1 cellular context compared by ENCODE assay signal in genomic region chr1:225508538-225509375, GRCh38.
A peak's percentile ranks its signal among the peaks of the same experiment; 100 is the strongest.
TF ChIP-seq lines count a peak whose summit lies in the region.

No MANE protein-coding gene starts in this region.

TF ChIP-seq in A549, 52 proteins besides CTCF, POLR2A, EP300 and RAD21 (continued from another document):
- no peak; the same call in 1 of the 2 replicates for TF ChIP-seq FOXS1 (CRISPR knock-in tag; IDR thresholded peaks at IDR 0.05)
- TF ChIP-seq HOXA7 (CRISPR knock-in tag; IDR thresholded peaks at IDR 0.05): 0 out of 2 replicates have a peak, but pooled peaks have one; percentile 60
- no peak for TF ChIP-seq CBX8 (IDR thresholded peaks at IDR 0.05)
- TF ChIP-seq HMGXB4 (CRISPR knock-in tag; IDR thresholded peaks at IDR 0.05; ENCODE audit: borderline replicate concordance): no peak
- TF ChIP-seq MAFK (IDR thresholded peaks at IDR 0.05; ENCODE audit: partially characterized antibody): peak; percentile 82
- TF ChIP-seq SREBF2 (IDR thresholded peaks at IDR 0.05): no peak
- TF ChIP-seq MAX (IDR thresholded peaks at IDR 0.05): peak; percentile 80
- TF ChIP-seq ZNF302 (CRISPR knock-in tag; IDR thresholded peaks at IDR 0.05): no peak
- TF ChIP-seq HES2 (IDR thresholded peaks at IDR 0.05): no peak
- TF ChIP-seq ATOH8 (CRISPR knock-in tag; IDR thresholded peaks at IDR 0.05; ENCODE audit: low read depth): no peak
- no peak for TF ChIP-seq MYC (IDR thresholded peaks at IDR 0.05; ENCODE audit: borderline replicate concordance, low read length)
- TF ChIP-seq GATA3 (IDR thresholded peaks at IDR 0.05; ENCODE audit: borderline replicate concordance): peak; percentile 84
- no peak for TF ChIP-seq PBX3 (IDR thresholded peaks at IDR 0.05)
- no peak for TF ChIP-seq ESRRA (IDR thresholded peaks at IDR 0.05; ENCODE audit: borderline replicate concordance, low read length)
- no peak for TF ChIP-seq CHD2 (IDR thresholded peaks at IDR 0.05; ENCODE audit: low read length, partially characterized antibody)
- TF ChIP-seq ZSCAN20 (CRISPR knock-in tag; IDR thresholded peaks at IDR 0.05): no peak
- TF ChIP-seq RFX5 (IDR thresholded peaks at IDR 0.05): no peak
- no peak for TF ChIP-seq POLR2AphosphoS2 (conservative IDR thresholded peaks at IDR 0.05; ENCODE audit: low read length)
- TF ChIP-seq RARB (CRISPR knock-in tag; IDR thresholded peaks at IDR 0.05): peak; percentile 22; the same call in 1 of the 2 replicates
- TF ChIP-seq EHF (CRISPR knock-in tag; IDR thresholded peaks at IDR 0.05): no peak
- no peak for TF ChIP-seq MAZ (IDR thresholded peaks at IDR 0.05; ENCODE audit: borderline replicate concordance, low read depth, low read length)
- no peak for TF ChIP-seq E2F6 (IDR thresholded peaks at IDR 0.05; ENCODE audit: borderline replicate concordance, low read depth)
- peak; percentile 96 for TF ChIP-seq JUNB (IDR thresholded peaks at IDR 0.05)
- no peak for TF ChIP-seq HDAC2 (IDR thresholded peaks at IDR 0.05)
- no peak for TF ChIP-seq EHMT2 (IDR thresholded peaks at IDR 0.05; ENCODE audit: low read depth)
- 0 out of 2 replicates have a peak, but pooled peaks have one; percentile 22 for TF ChIP-seq HEYL (CRISPR knock-in tag; IDR thresholded peaks at IDR 0.05)
- no peak for TF ChIP-seq KDM1A (IDR thresholded peaks at IDR 0.05; ENCODE audit: low read depth)
- 0 out of 3 replicates have a peak, but pooled peaks have one; percentile 27 for TF ChIP-seq SMC3 (IDR thresholded peaks at IDR 0.05)
- no peak for TF ChIP-seq RCOR1 (IDR thresholded peaks at IDR 0.05; ENCODE audit: low read depth, low read length)
- peak; percentile 97 for TF ChIP-seq FOSL2 (IDR thresholded peaks at IDR 0.05)
- TF ChIP-seq FOSL2 (CRISPR knock-in tag; IDR thresholded peaks at IDR 0.05): peak; percentile 100
- no peak for TF ChIP-seq NR3C1 (IDR thresholded peaks at IDR 0.05)
- no peak for TF ChIP-seq CHD4 (IDR thresholded peaks at IDR 0.05; ENCODE audit: borderline replicate concordance)
- TF ChIP-seq CBX2 (IDR thresholded peaks at IDR 0.05; ENCODE audit: borderline replicate concordance, low read depth): no peak
- no peak for TF ChIP-seq BHLHE40 (IDR thresholded peaks at IDR 0.05; ENCODE audit: low read depth, low read length)
- TF ChIP-seq PHF8 (IDR thresholded peaks at IDR 0.05; ENCODE audit: borderline replicate concordance, low read depth): no peak
- peak; percentile 80 for TF ChIP-seq NFE2L2 (conservative IDR thresholded peaks at IDR 0.05; ENCODE audit: low read length)
- TF ChIP-seq NPAS2 (CRISPR knock-in tag; IDR thresholded peaks at IDR 0.05; ENCODE audit: borderline replicate concordance): no peak
